ENCODE assay signal across 9 cellular contexts in genomic region chr2:66440011-66440542, GRCh38. TPM values are rescaled to one million over a fixed set of nuclear protein-coding genes. Genes with fewer than 3 reads are reported as not detected.
DNase-seq lines count a peak whose midpoint lies in the region; ATAC-seq, FAIRE-seq and TF ChIP-seq lines count a peak whose summit lies in the region.
"Had no signal": no experiment of that assay in that cellular context is flagged by ENCODE, and none has a peak within 500 bp of the region (broad histone marks: within the 10 kb centered on the region; RNA-seq: fewer than 3 reads in every experiment).

No MANE protein-coding gene starts in this region.

- peak overlapping the region; percentile 68 for H2AFZ ChIP-seq in endothelial cell of umbilical vein (ENCODE audit: low read depth, low read length)

- no TSS peak for BruUV-seq in endothelial cell of umbilical vein (replicated peaks; lab: Mats Ljungman, UMichigan)

- H3K27me3 ChIP-seq in endothelial cell of umbilical vein (ENCODE audit: control insufficient read depth in 2 of 2, insufficient read depth in 2 of 2, low read length in 2 of 2) (no peaks in the 10 kb centered on the region), muscle layer of duodenum (ENCODE audit: low read depth, low read length) (no peaks in the 10 kb centered on the region)

- peaks cover 8% of the 10 kb centered on the region for H3K79me2 ChIP-seq in endothelial cell of umbilical vein (ENCODE audit: control insufficient read depth, insufficient read depth, low read length)

- H3K4me2 ChIP-seq in endothelial cell of umbilical vein (ENCODE audit: insufficient read depth, low read length): peak overlapping the region; percentile 74

- peak overlapping the region; percentile 43 for H3K4me3 Mint-ChIP-seq in T-helper 2 cell treated with Interferon-gamma antibody and Interleukin-4, amounts not matched to agents 5 μg/mL and 100 μg/mL, for 36 hours
- peak overlapping the region; percentile 96 for H3K4me3 Mint-ChIP-seq in type B pancreatic cell

- H3K36me3 ChIP-seq in endothelial cell of umbilical vein (ENCODE audit: control insufficient read depth in 2 of 2, extremely low read depth in 1 of 2, insufficient read depth in 2 of 2, low read length in 2 of 2) (peaks cover 0 to 7% of the 10 kb centered on the region in 2 experiments), muscle layer of duodenum (ENCODE audit: control insufficient read depth in 1 of 2, insufficient read depth in 2 of 2, low read length in 2 of 2) (no peaks in the 10 kb centered on the region)

- no peak overlapping the region for H3K27ac Mint-ChIP-seq in T-helper 2 cell treated with Interferon-gamma antibody and Interleukin-4, amounts not matched to agents 5 μg/mL and 100 μg/mL, for 36 hours
- H3K27ac Mint-ChIP-seq in type B pancreatic cell: peak overlapping the region; percentile 98

- no peak for ATAC-seq in GM21737 (IDR thresholded peaks at IDR 0.05; ENCODE audit: unreplicated experiment)

- FAIRE-seq in endothelial cell of umbilical vein (lab: Jason Lieb, UNC): no peak
- FAIRE-seq: A204.1 had no signal

- CTCF ChIA-PET in endothelial cell of umbilical vein (lab: Charles Lee): interaction anchor here (0.6 to 4.3 kb wide), 15 partner anchors 11 to 1592 kb away, joined by 3 to 26 read pairs (median 4); no protein-coding TSS in a partner anchor

- H3K9me3 Mint-ChIP-seq in T-helper 2 cell treated with Interferon-gamma antibody and Interleukin-4, amounts not matched to agents 5 μg/mL and 100 μg/mL, for 36 hours: no peaks in the 10 kb centered on the region
- H3K9me3 Mint-ChIP-seq in type B pancreatic cell: no peaks in the 10 kb centered on the region

- peak overlapping the region; percentile 76 for H3K9ac ChIP-seq in endothelial cell of umbilical vein (replicated peaks; ENCODE audit: extremely low read depth, insufficient read depth, low read length)

- peaks cover 82% of the 10 kb centered on the region for H3K27me3 Mint-ChIP-seq in T-helper 2 cell treated with Interferon-gamma antibody and Interleukin-4, amounts not matched to agents 5 μg/mL and 100 μg/mL, for 36 hours (ENCODE audit: low read depth)
- H3K27me3 Mint-ChIP-seq in type B pancreatic cell: peaks cover 36% of the 10 kb centered on the region

- no peak for TF ChIP-seq POLR2A in endothelial cell of umbilical vein (IDR thresholded peaks at IDR 0.05; ENCODE audit: low read depth, low read length)

- dilution Hi-C loops in endothelial cell of umbilical vein (cut with MboI; ENCODE audit: extremely low pct_ligation_motif_present, low sequenced_read_pairs): no loop called here

- H3K4me1 Mint-ChIP-seq in T-helper 2 cell treated with Interferon-gamma antibody and Interleukin-4, amounts not matched to agents 5 μg/mL and 100 μg/mL, for 36 hours (ENCODE audit: low read depth): peaks cover 10% of the 10 kb centered on the region
- H3K4me1 Mint-ChIP-seq in type B pancreatic cell (ENCODE audit: unreplicated experiment): peaks cover 27% of the 10 kb centered on the region

- H4K20me1 ChIP-seq in endothelial cell of umbilical vein (replicated peaks; ENCODE audit: control insufficient read depth, extremely low read depth, insufficient read depth, low read length): no peaks in the 10 kb centered on the region

- POLR2A ChIA-PET in endothelial cell of umbilical vein (lab: Charles Lee): no interaction called here

- H3K4me3 ChIP-seq in endothelial cell of umbilical vein (replicated peaks in 1 of 3; ENCODE audit: insufficient read depth in 1 of 3, low read depth in 1 of 3, low read length in 3 of 3) (peak overlapping the region; percentile 27 to 97 (median 42)), muscle layer of duodenum (ENCODE audit: low read depth in 1 of 2, low read length in 2 of 2) (peak overlapping the region; percentile 81 to 93)

- no peaks in the 10 kb centered on the region for H3K9me1 ChIP-seq in endothelial cell of umbilical vein (replicated peaks; ENCODE audit: control insufficient read depth, extremely low read depth, insufficient read depth, low read length)

- H3K27ac ChIP-seq in endothelial cell of umbilical vein (ENCODE audit: insufficient read depth, low read depth, low read length): peak overlapping the region; percentile 21
- H3K27ac ChIP-seq in muscle layer of duodenum (ENCODE audit: low read length): peak overlapping the region; percentile 88

- peaks cover 1% of the 10 kb centered on the region for H3K36me3 Mint-ChIP-seq in T-helper 2 cell treated with Interferon-gamma antibody and Interleukin-4, amounts not matched to agents 5 μg/mL and 100 μg/mL, for 36 hours (ENCODE audit: low read depth)
- peaks cover 73% of the 10 kb centered on the region for H3K36me3 Mint-ChIP-seq in type B pancreatic cell

- no peak for TF ChIP-seq CTCF in endothelial cell of umbilical vein (IDR thresholded peaks at IDR 0.05; ENCODE audit: extremely low read depth in 1 of 2, insufficient read depth in 1 of 2, low read depth in 1 of 2, low read length in 2 of 2)
- no peak for TF ChIP-seq CTCF in type B pancreatic cell (conservative IDR thresholded peaks at IDR 0.05)

- no peak for DNase-seq in T-helper 2 cell treated with Interferon-gamma antibody and Interleukin-4, amounts not matched to agents 5 μg/mL and 100 μg/mL, for 36 hours (ENCODE audit: low spot score)
- DNase-seq in T-helper 2 cell (no peak), endothelial cell of umbilical vein (ENCODE audit: low read depth, low spot score) (peak; percentile 59), type B pancreatic cell (ENCODE audit: extremely low spot score, unreplicated experiment) (no peak), NCI-H2107 (lab: John Stamatoyannopoulos, UW) (no peak), NCI-H2029 (lab: John Stamatoyannopoulos, UW) (no peak)

- H3K4me1 ChIP-seq in endothelial cell of umbilical vein (ENCODE audit: control insufficient read depth, extremely low read depth, insufficient read depth, low read length) (peaks cover 25% of the 10 kb centered on the region), muscle layer of duodenum (ENCODE audit: control insufficient read depth in 1 of 2, insufficient read depth in 2 of 2, low read length in 2 of 2) (peaks cover 0 to 4% of the 10 kb centered on the region in 2 donors)

- intact Hi-C loops in endothelial cell of umbilical vein (cut with micrococcal nuclease): no loop called here

- H3K9me3 ChIP-seq in endothelial cell of umbilical vein (replicated peaks; ENCODE audit: control insufficient read depth, insufficient read depth, low read length): no peaks in the 10 kb centered on the region
- no peaks in the 10 kb centered on the region for H3K9me3 ChIP-seq in muscle layer of duodenum (ENCODE audit: control insufficient read depth in 1 of 2, low read length in 2 of 2)

TF ChIP-seq in endothelial cell of umbilical vein, 7 proteins besides CTCF, POLR2A, EP300 and RAD21:
- TF ChIP-seq FOS (IDR thresholded peaks at IDR 0.05; ENCODE audit: borderline replicate concordance, insufficient read depth, low read length): no peak
- no peak for TF ChIP-seq GATA2 (IDR thresholded peaks at IDR 0.05; ENCODE audit: insufficient read depth, insufficient read length, low read depth, low read length)
- TF ChIP-seq POLR2AphosphoS5 (IDR thresholded peaks at IDR 0.05; ENCODE audit: insufficient read depth, low read depth, low read length): no peak
- no peak for TF ChIP-seq JUN (IDR thresholded peaks at IDR 0.05; ENCODE audit: borderline replicate concordance, insufficient read depth, insufficient read length, low read depth)
- TF ChIP-seq MAX (IDR thresholded peaks at IDR 0.05; ENCODE audit: insufficient read depth, insufficient read length): no peak
- no peak for TF ChIP-seq MYC (IDR thresholded peaks at IDR 0.05; ENCODE audit: low read depth, low read length)
- no peak for TF ChIP-seq EZH2 (IDR thresholded peaks at IDR 0.05; ENCODE audit: borderline replicate concordance, low read depth, low read length, severe bottlenecking)

RNA-seq across cellular contexts. Expression of gene MEIS1, which starts 5.2 kb away (rescaled TPM):
- total RNA-seq in endothelial cell of umbilical vein (26.3 and 26.5 TPM in 2 replicates), type B pancreatic cell (ENCODE audit: low replicate concordance) (250 and 255 TPM in 2 replicates)
- 8.1 and 10.0 TPM in 2 replicates for polyA plus RNA-seq in endothelial cell of umbilical vein
- polyA plus RNA-seq in endothelial cell of umbilical vein (2011; cell fraction: cytosol; rRNA removed): 6.5 and 7.9 TPM in 2 replicates
- polyA plus RNA-seq in endothelial cell of umbilical vein (2011; cell fraction: nucleus; rRNA removed): 26.3 and 33.4 TPM in 2 replicates
- 6.4 and 7.9 TPM in 2 replicates for polyA plus RNA-seq in endothelial cell of umbilical vein (2012)
- polyA minus RNA-seq in endothelial cell of umbilical vein: 28.1 and 34.9 TPM in 2 replicates
- 10.3 TPM for polyA minus RNA-seq in endothelial cell of umbilical vein (2011; cell fraction: cytosol; rRNA and poly(A)+ RNA removed)
- polyA minus RNA-seq in endothelial cell of umbilical vein (2011; cell fraction: nucleus; rRNA and poly(A)+ RNA removed): 49.7 and 53.7 TPM in 2 replicates
